14 cellular contexts compared by ENCODE assay signal in genomic region chr1:39332291-39332690, GRCh38.
DNase-seq lines count a peak whose midpoint lies in the region; FAIRE-seq and TF ChIP-seq lines count a peak whose summit lies in the region.
"Had no signal": no experiment of that assay in that cellular context is flagged by ENCODE, and none has a peak within 500 bp of the region (broad histone marks: within the 10 kb centered on the region; RNA-seq: fewer than 3 reads in every experiment).

No MANE protein-coding gene starts in this region.

- no peaks in the 10 kb centered on the region for H3K9me3 ChIP-seq in H9 (ENCODE audit: control insufficient read depth, low read depth, low read length)
- no peaks in the 10 kb centered on the region for H3K9me3 ChIP-seq in kidney (ENCODE audit: control insufficient read depth in 1 of 2, low read length in 2 of 2)
- H3K9me3 ChIP-seq: psoas muscle had no signal

- DNase-seq in activated naive CD4-positive, alpha-beta T cell treated with anti-CD3 and anti-CD28 coated beads, Interleukin-2, amount 10 ng/mL, durations not matched to agents 7 days and 5 days: no peak
- no peak for DNase-seq in activated naive CD4-positive, alpha-beta T cell (lab: John Stamatoyannopoulos, UW)
- peak; percentile 81 for DNase-seq in foreskin melanocyte
- DNase-seq in superior temporal gyrus (ENCODE audit: extremely low spot score): peak; percentile 77
- DNase-seq in epidermal melanocyte (ENCODE audit: insufficient read length, low spot score): no peak
- DNase-seq in H9: no peak
- no peak for DNase-seq in kidney
- DNase-seq: activated gamma-delta T cell, cerebellar nuclear complex, NCI-H1105, psoas muscle, trophoblast cell had no signal

- no CpG with 5 or more reads among the region's 2 CpGs for WGBS in H9 (ENCODE audit: extremely low coverage, insufficient read length, low lambda C conversion rate)

- no peak overlapping the region for H3K4me2 ChIP-seq in H9 (ENCODE audit: insufficient read depth, insufficient read length, low read length)

- H3K9me3 Mint-ChIP-seq in activated naive CD4-positive, alpha-beta T cell treated with anti-CD3 and anti-CD28 coated beads, Interleukin-2, amount 10 ng/mL, durations not matched to agents 7 days and 5 days: no peaks in the 10 kb centered on the region
- H3K9me3 Mint-ChIP-seq in H9: no peaks in the 10 kb centered on the region
- H3K9me3 Mint-ChIP-seq: mesothelial cell of epicardium had no signal

- H2AFZ ChIP-seq in H9 (ENCODE audit: low read length): no peak overlapping the region

- peaks cover 29 to 45% of the 10 kb centered on the region in 2 donors for H3K36me3 ChIP-seq in kidney (ENCODE audit: control insufficient read depth in 1 of 2, insufficient read depth in 2 of 2, low read length in 2 of 2)

- no peaks in the 10 kb centered on the region for H4K20me1 ChIP-seq in H9 (ENCODE audit: control insufficient read depth, insufficient read depth, insufficient read length)

- H3K36me3 Mint-ChIP-seq in activated naive CD4-positive, alpha-beta T cell treated with anti-CD3 and anti-CD28 coated beads, Interleukin-2, amount 10 ng/mL, durations not matched to agents 7 days and 5 days: peaks cover 87% of the 10 kb centered on the region
- peaks cover 11 to 70% (median 53%) of the 10 kb centered on the region in 3 experiments; a peak in 6 of 7 replicates for H3K36me3 Mint-ChIP-seq in H9 (ENCODE audit: insufficient read depth in 1 of 3, low read depth in 3 of 3)

- H2AK5ac ChIP-seq in H9 (ENCODE audit: insufficient read length, low read length): no peak overlapping the region

- H2BK12ac ChIP-seq in H9 (ENCODE audit: insufficient read length, low read depth, low read length): no peak overlapping the region

- H3K27ac ChIP-seq in angular gyrus (ENCODE audit: low read depth, low read length) (peak overlapping the region; percentile 70), H9 (ENCODE audit: insufficient read length, low read depth, low read length) (no peak overlapping the region), kidney (ENCODE audit: low read depth in 2 of 2, low read length in 2 of 2) (no peak overlapping the region)
- H3K27ac ChIP-seq: psoas muscle had no signal

- H2BK15ac ChIP-seq in H9 (ENCODE audit: low read depth, low read length): no peak overlapping the region

- H3T11ph ChIP-seq in H9 (ENCODE audit: low read length): no peak overlapping the region

- H3K79me2 ChIP-seq in H9 (ENCODE audit: insufficient read depth, low read length): no peaks in the 10 kb centered on the region

- H4K5ac ChIP-seq in H9 (ENCODE audit: insufficient read length, low read depth, low read length): no peak overlapping the region

- CTCF ChIA-PET in activated naive CD4-positive, alpha-beta T cell treated with anti-CD3 and anti-CD28 coated beads, Interleukin-2, amount 10 ng/mL, durations not matched to agents 7 days and 5 days (lab: Charles Lee): interaction anchor here (1.3 kb wide), 1 partner anchor 141 kb away, joined by 3 read pairs; no protein-coding TSS in a partner anchor

- H2BK120ac ChIP-seq in H9 (ENCODE audit: low read depth, low read length, poor library complexity, severe bottlenecking): no peak overlapping the region

- no peaks in the 10 kb centered on the region for H3K27me3 ChIP-seq in H9 (ENCODE audit: insufficient read depth, low read length)

- no peak for FAIRE-seq in kidney (lab: Jason Lieb, UNC)

- H3K4me1 ChIP-seq in H9 (ENCODE audit: insufficient read depth, low read length) (no peaks in the 10 kb centered on the region), kidney (ENCODE audit: control insufficient read depth in 1 of 2, insufficient read depth in 1 of 2, low read depth in 1 of 2, low read length in 2 of 2) (no peaks in the 10 kb centered on the region)
- H3K4me1 ChIP-seq: psoas muscle had no signal

- intact Hi-C loops in kidney (cut with DNase I): no loop called here

- no peak overlapping the region for H3K4ac ChIP-seq in H9 (ENCODE audit: low read depth, low read length)

- no peaks in the 10 kb centered on the region for H3K79me1 ChIP-seq in H9 (ENCODE audit: insufficient read depth, low read depth, low read length, poor library complexity, severe bottlenecking)

- TF ChIP-seq CTCF in H9 (conservative IDR thresholded peaks at IDR 0.05) (no peak), kidney (IDR thresholded peaks at IDR 0.05; ENCODE audit: borderline replicate concordance, extremely low read depth, insufficient read depth) (no peak)

- H3K9ac ChIP-seq in H9 (ENCODE audit: extremely low read depth, insufficient read length, low read length) (no peak overlapping the region), kidney (ENCODE audit: low read length in 2 of 2) (no peak overlapping the region)

- no peak overlapping the region for H3K18ac ChIP-seq in H9 (ENCODE audit: insufficient read length, low read depth, low read length)

- no peak overlapping the region for H3K4me3 Mint-ChIP-seq in activated naive CD4-positive, alpha-beta T cell treated with anti-CD3 and anti-CD28 coated beads, Interleukin-2, amount 10 ng/mL, durations not matched to agents 7 days and 5 days
- no peak overlapping the region for H3K4me3 Mint-ChIP-seq in H9
- H3K4me3 Mint-ChIP-seq: mesothelial cell of epicardium had no signal

- H3K14ac ChIP-seq in H9 (ENCODE audit: insufficient read depth, low read length): no peak overlapping the region

- H3K4me3 ChIP-seq in kidney (ENCODE audit: low read length in 2 of 2): no peak overlapping the region
- H3K4me3 ChIP-seq: psoas muscle had no signal

- H2BK20ac ChIP-seq in H9 (ENCODE audit: low read depth, low read length, poor library complexity, severe bottlenecking): no peak overlapping the region

- H2BK5ac ChIP-seq in H9 (ENCODE audit: insufficient read length, low read length): no peak overlapping the region

- no peaks in the 10 kb centered on the region for H3K27me3 Mint-ChIP-seq in activated naive CD4-positive, alpha-beta T cell treated with anti-CD3 and anti-CD28 coated beads, Interleukin-2, amount 10 ng/mL, durations not matched to agents 7 days and 5 days
- H3K27me3 Mint-ChIP-seq in H9 (ENCODE audit: low read depth): no peaks in the 10 kb centered on the region

- no peak overlapping the region for H4K91ac ChIP-seq in H9 (ENCODE audit: insufficient read length, low read depth, low read length)

- no peak overlapping the region for H3K23ac ChIP-seq in H9 (ENCODE audit: insufficient read length, low read depth, low read length)

- no peak overlapping the region for H4K8ac ChIP-seq in H9 (replicated peaks; ENCODE audit: insufficient read length, low read depth, low read length)

- H3K27ac Mint-ChIP-seq in activated naive CD4-positive, alpha-beta T cell treated with anti-CD3 and anti-CD28 coated beads, Interleukin-2, amount 10 ng/mL, durations not matched to agents 7 days and 5 days: peak overlapping the region; percentile 5
- 0 out of 7 replicates have a peak overlapping the region, but pooled peaks of 1 of the 3 experiments have one; percentile 4 for H3K27ac Mint-ChIP-seq in H9
- H3K27ac Mint-ChIP-seq: mesothelial cell of epicardium had no signal

- peaks cover 21% of the 10 kb centered on the region for H3K4me1 Mint-ChIP-seq in activated naive CD4-positive, alpha-beta T cell treated with anti-CD3 and anti-CD28 coated beads, Interleukin-2, amount 10 ng/mL, durations not matched to agents 7 days and 5 days
- no peaks in the 10 kb centered on the region for H3K4me1 Mint-ChIP-seq in H9

- no peaks in the 10 kb centered on the region for H3K23me2 ChIP-seq in H9 (ENCODE audit: insufficient read length, low read depth, low read length, poor library complexity, severe bottlenecking)

- H3K56ac ChIP-seq in H9 (ENCODE audit: insufficient read length, low read depth, low read length): no peak overlapping the region

Comparison
In these comparisons a context has a peak if more than half of its experiments do, and no peak if none do; other contexts are left out.
1. DNase-seq: peak in foreskin melanocyte (single experiment) and superior temporal gyrus (single experiment); none in activated naive CD4-positive, alpha-beta T cell treated with anti-CD3 and anti-CD28 coated beads, Interleukin-2, amount 10 ng/mL, durations not matched to agents 7 days and 5 days (single experiment), activated naive CD4-positive, alpha-beta T cell (0 of 4), epidermal melanocyte (single experiment), H9 (single experiment) and kidney (single experiment).